In the genomic region with DNA sequence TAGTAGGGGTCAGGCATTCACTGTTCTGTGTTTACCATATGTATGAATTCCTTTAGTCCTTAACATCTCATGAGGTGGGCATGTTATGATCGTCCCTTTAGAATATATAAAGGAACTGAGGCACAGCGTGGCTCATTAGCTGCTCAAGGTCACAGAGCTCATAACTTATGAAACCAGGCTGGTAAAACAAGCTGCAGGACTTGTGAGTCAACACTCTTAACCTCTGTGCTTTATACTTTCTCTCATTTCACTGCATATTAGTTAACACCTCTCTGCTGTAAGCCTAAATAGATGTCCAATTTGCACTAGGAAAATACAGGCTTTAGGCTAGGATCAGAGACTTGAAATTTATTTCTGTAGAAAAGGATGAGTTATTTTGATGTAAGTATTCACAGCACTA, we compare ENCODE assay signal across 39 cellular contexts.
"Had no signal": no experiment of that assay in that cellular context is flagged by ENCODE, and none has a peak within 500 bp of the region (broad histone marks: within the 10 kb centered on the region; RNA-seq: fewer than 3 reads in every experiment).

No MANE protein-coding gene starts in this region.

- H3K36me3 Mint-ChIP-seq: activated CD8-positive, alpha-beta memory T cell treated with anti-CD3 and anti-CD28 coated beads, Interleukin-2, amount 10 ng/mL, durations not matched to agents 7 days and 5 days; activated naive CD4-positive, alpha-beta T cell treated with anti-CD3 and anti-CD28 coated beads, Interleukin-2, amount 50 U/mL, for 72 hours; brain; T-cell had no signal

- H3K4me3 Mint-ChIP-seq: activated CD4-positive, alpha-beta memory T cell treated with anti-CD3 and anti-CD28 coated beads, Interleukin-2, amount 10 ng/mL, durations not matched to agents 7 days and 5 days; activated CD8-positive, alpha-beta memory T cell treated with anti-CD3 and anti-CD28 coated beads, Interleukin-2, amount 10 ng/mL, durations not matched to agents 7 days and 5 days; activated naive CD4-positive, alpha-beta T cell treated with anti-CD3 and anti-CD28 coated beads for 36 hours; activated T-cell treated with anti-CD3 and anti-CD28 coated beads, Interleukin-2, amount 50 U/mL, for 72 hours; activated T-helper 17 cell treated with anti-CD3 and anti-CD28 coated beads, Interleukin-2, amount 50 U/mL, for 72 hours; brain; T-cell; T-helper 17 cell had no signal

- H3K4me1 Mint-ChIP-seq: activated CD4-positive, alpha-beta memory T cell treated with anti-CD3 and anti-CD28 coated beads, Interleukin-2, amount 10 ng/mL, durations not matched to agents 7 days and 5 days; activated CD8-positive, alpha-beta memory T cell treated with anti-CD3 and anti-CD28 coated beads, Interleukin-2, amount 10 ng/mL, durations not matched to agents 7 days and 5 days had no signal

- H3K4me1 ChIP-seq: adrenal gland, Peyer's patch had no signal

- H3K9me3 ChIP-seq: adrenal gland, Peyer's patch had no signal

- H3K36me3 ChIP-seq: adrenal gland, Peyer's patch, WERI-Rb-1 had no signal

- H3K27me3 Mint-ChIP-seq: activated CD4-positive, alpha-beta memory T cell treated with anti-CD3 and anti-CD28 coated beads, Interleukin-2, amount 10 ng/mL, durations not matched to agents 7 days and 5 days; activated CD8-positive, alpha-beta memory T cell treated with anti-CD3 and anti-CD28 coated beads, Interleukin-2, amount 10 ng/mL, durations not matched to agents 7 days and 5 days; activated T-helper 17 cell treated with anti-CD3 and anti-CD28 coated beads, Interleukin-2, amount 50 U/mL, for 72 hours; brain had no signal

- H3K27me3 ChIP-seq: adrenal gland, Peyer's patch had no signal

- ATAC-seq: activated CD8-positive, alpha-beta memory T cell treated with anti-CD3 and anti-CD28 coated beads, Interleukin-2, amount 10 ng/mL, durations not matched to agents 7 days and 5 days; activated naive CD4-positive, alpha-beta T cell treated with anti-CD3 and anti-CD28 coated beads, Interleukin-2, amount 50 U/mL, for 72 hours; activated T-cell treated with anti-CD3 and anti-CD28 coated beads, Interleukin-2, amount 50 U/mL, for 72 hours; activated T-helper 17 cell treated with anti-CD3 and anti-CD28 coated beads, Interleukin-2, amount 50 U/mL, for 72 hours; K562; Right ventricle myocardium inferior; SK-N-SH treated with all-trans-retinoic acid at 6 μM for 48 hours; T-cell; T-helper 17 cell had no signal

- FAIRE-seq: bronchial epithelial cell, K562 had no signal

- H3K27ac ChIP-seq: adrenal gland, Peyer's patch, WERI-Rb-1 had no signal

- H3K4me3 ChIP-seq: adrenal gland, K562, Peyer's patch had no signal

- H3K9me3 Mint-ChIP-seq: activated CD4-positive, alpha-beta memory T cell treated with anti-CD3 and anti-CD28 coated beads, Interleukin-2, amount 10 ng/mL, durations not matched to agents 7 days and 5 days; activated naive CD4-positive, alpha-beta T cell treated with anti-CD3 and anti-CD28 coated beads for 36 hours; activated naive CD4-positive, alpha-beta T cell treated with anti-CD3 and anti-CD28 coated beads, Interleukin-2, amount 50 U/mL, for 72 hours; activated T-cell treated with anti-CD3 and anti-CD28 coated beads, Interleukin-2, amount 50 U/mL, for 72 hours; activated T-helper 17 cell treated with anti-CD3 and anti-CD28 coated beads, Interleukin-2, amount 50 U/mL, for 72 hours; brain; T-cell had no signal

- DNase-seq: activated CD4-positive, alpha-beta memory T cell treated with anti-CD3 and anti-CD28 coated beads, Interleukin-2, amount 10 ng/mL, durations not matched to agents 7 days and 5 days; activated CD4-positive, alpha-beta T cell treated with anti-CD3 and anti-CD28 coated beads for 1 hour; activated CD4-positive, alpha-beta T cell treated with anti-CD3 and anti-CD28 coated beads for 48 hours; activated CD4-positive, CD25-positive, alpha-beta regulatory T cell; activated CD8-positive, alpha-beta memory T cell treated with anti-CD3 and anti-CD28 coated beads for 24 hours; activated CD8-positive, alpha-beta memory T cell treated with anti-CD3 and anti-CD28 coated beads, Interleukin-2, amount 10 ng/mL, durations not matched to agents 7 days and 5 days; activated CD8-positive, alpha-beta memory T cell treated with anti-CD3 and anti-CD28 coated beads, Interleukin-2, amount 50 U/mL, for 48 hours; activated gamma-delta T cell; activated naive CD4-positive, alpha-beta T cell treated with anti-CD3 and anti-CD28 coated beads for 36 hours; activated T-cell treated with anti-CD3 and anti-CD28 coated beads, Interleukin-2, amount 50 U/mL, for 1 hour; activated T-cell treated with anti-CD3 and anti-CD28 coated beads, Interleukin-2, amount 50 U/mL, for 72 hours; adrenal gland; anterior cingulate cortex; caudate nucleus; cerebellar nuclear complex; NCI-H1048; NCI-H1105 treated with DMSO at 0.1 percent for 48 hours; NCI-H1436; NCI-H1694; NCI-H1930; NCI-H2081 treated with DMSO at 0.1 percent for 48 hours; NCI-H226; NCI-H446 treated with DMSO at 0.1 percent for 48 hours; NCI-H524; NCI-H69; NCI-H82; Peyer's patch; RPMI8226; SIG-M5; T-cell; T-helper 17 cell; WERI-Rb-1 had no signal

- H3K27ac Mint-ChIP-seq: activated CD4-positive, alpha-beta memory T cell treated with anti-CD3 and anti-CD28 coated beads, Interleukin-2, amount 10 ng/mL, durations not matched to agents 7 days and 5 days; activated CD8-positive, alpha-beta memory T cell treated with anti-CD3 and anti-CD28 coated beads, Interleukin-2, amount 10 ng/mL, durations not matched to agents 7 days and 5 days; activated naive CD4-positive, alpha-beta T cell treated with anti-CD3 and anti-CD28 coated beads for 36 hours; activated naive CD4-positive, alpha-beta T cell treated with anti-CD3 and anti-CD28 coated beads, Interleukin-2, amount 50 U/mL, for 72 hours; activated T-cell treated with anti-CD3 and anti-CD28 coated beads, Interleukin-2, amount 50 U/mL, for 72 hours; activated T-helper 17 cell treated with anti-CD3 and anti-CD28 coated beads, Interleukin-2, amount 50 U/mL, for 72 hours; brain; T-cell; T-helper 17 cell had no signal
